ENCODE assay signal across 1 cellular context in the genomic region with DNA sequence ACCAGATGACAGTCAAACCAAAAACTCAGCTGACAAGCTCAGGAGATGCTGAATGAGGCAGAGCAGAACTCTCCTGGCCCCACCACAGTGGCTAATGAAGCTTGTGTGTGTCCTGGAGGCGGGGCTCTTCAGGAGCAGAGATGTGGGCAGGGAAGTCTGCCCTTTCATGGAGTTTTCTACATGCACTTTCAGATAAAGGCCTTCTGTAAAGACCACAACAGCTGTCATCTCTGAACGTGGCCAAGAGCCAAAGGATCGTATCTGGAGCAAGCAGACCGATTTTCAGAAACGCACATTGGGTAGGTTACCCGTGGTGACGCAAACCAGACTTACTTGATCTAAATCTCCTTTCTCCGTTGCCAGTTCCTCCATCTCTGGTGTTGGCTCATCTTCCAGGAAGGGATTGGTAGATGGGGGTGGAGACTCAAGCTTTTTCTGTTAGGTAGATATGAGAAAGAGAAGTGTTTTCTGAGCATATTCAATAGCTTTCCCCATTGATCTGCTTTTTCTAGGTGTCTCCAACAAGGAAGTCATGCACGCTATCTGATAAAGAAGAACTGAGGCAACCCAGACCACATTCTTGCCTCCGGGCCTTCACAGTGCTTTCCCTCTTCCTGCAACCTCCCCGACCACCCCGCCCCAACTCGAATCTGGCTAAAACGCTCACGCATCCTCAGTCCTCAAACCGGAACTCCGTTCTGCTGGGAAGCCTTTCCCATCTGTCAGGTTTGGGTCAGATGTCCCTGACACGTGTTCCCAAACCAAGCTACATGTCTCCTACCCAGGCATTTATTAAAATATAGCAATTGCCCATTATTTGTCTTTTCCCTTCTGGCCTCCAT.
A peak's percentile ranks its signal among the peaks of the same experiment; 100 is the strongest.
TF ChIP-seq lines count a peak whose summit lies in the region.

No MANE protein-coding gene starts in this region.

TF ChIP-seq in K562, 482 proteins besides CTCF, POLR2A, EP300 and RAD21 (continued from another document and continues in another):
- TF ChIP-seq JUND (IDR thresholded peaks at IDR 0.05; ENCODE audit: borderline replicate concordance, low read depth, low read length): peak; percentile 86
- TF ChIP-seq JUND (tag; IDR thresholded peaks at IDR 0.05; ENCODE audit: borderline replicate concordance, low read depth, low read length): peak; percentile 76; the same call in 1 of the 3 replicates
- no peak for TF ChIP-seq ZBTB8A (IDR thresholded peaks at IDR 0.05; ENCODE audit: partially characterized antibody)
- TF ChIP-seq, protein P1, sequence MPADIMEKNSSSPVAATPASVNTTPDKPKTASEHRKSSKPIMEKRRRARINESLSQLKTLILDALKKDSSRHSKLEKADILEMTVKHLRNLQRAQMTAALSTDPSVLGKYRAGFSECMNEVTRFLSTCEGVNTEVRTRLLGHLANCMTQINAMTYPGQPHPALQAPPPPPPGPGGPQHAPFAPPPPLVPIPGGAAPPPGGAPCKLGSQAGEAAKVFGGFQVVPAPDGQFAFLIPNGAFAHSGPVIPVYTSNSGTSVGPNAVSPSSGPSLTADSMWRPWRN (IDR thresholded peaks at IDR 0.05; ENCODE audit: low read depth): peak; percentile 82
- TF ChIP-seq, protein P2, sequence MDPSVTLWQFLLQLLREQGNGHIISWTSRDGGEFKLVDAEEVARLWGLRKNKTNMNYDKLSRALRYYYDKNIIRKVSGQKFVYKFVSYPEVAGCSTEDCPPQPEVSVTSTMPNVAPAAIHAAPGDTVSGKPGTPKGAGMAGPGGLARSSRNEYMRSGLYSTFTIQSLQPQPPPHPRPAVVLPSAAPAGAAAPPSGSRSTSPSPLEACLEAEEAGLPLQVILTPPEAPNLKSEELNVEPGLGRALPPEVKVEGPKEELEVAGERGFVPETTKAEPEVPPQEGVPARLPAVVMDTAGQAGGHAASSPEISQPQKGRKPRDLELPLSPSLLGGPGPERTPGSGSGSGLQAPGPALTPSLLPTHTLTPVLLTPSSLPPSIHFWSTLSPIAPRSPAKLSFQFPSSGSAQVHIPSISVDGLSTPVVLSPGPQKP (CRISPR knock-in tag; IDR thresholded peaks at IDR 0.05): no peak
- TF ChIP-seq SRSF7 (optimal IDR thresholded peaks at IDR 0.05; ENCODE audit: low read depth, low read length): no peak
- TF ChIP-seq NFE2L1 (tag; IDR thresholded peaks at IDR 0.05; ENCODE audit: borderline replicate concordance, low read depth): no peak
- TF ChIP-seq ZNF551 (CRISPR knock-in tag; IDR thresholded peaks at IDR 0.05): no peak
- TF ChIP-seq, protein P3, sequence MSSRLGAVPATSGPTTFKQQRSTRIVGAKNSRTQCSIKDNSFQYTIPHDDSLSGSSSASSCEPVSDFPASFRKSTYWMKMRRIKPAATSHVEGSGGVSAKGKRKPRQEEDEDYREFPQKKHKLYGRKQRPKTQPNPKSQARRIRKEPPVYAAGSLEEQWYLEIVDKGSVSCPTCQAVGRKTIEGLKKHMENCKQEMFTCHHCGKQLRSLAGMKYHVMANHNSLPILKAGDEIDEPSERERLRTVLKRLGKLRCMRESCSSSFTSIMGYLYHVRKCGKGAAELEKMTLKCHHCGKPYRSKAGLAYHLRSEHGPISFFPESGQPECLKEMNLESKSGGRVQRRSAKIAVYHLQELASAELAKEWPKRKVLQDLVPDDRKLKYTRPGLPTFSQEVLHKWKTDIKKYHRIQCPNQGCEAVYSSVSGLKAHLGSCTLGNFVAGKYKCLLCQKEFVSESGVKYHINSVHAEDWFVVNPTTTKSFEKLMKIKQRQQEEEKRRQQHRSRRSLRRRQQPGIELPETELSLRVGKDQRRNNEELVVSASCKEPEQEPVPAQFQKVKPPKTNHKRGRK (tag; IDR thresholded peaks at IDR 0.05): no peak
- TF ChIP-seq ETS2 (tag; IDR thresholded peaks at IDR 0.05; ENCODE audit: borderline replicate concordance, poor library complexity, severe bottlenecking): no peak
- TF ChIP-seq, protein P4, sequence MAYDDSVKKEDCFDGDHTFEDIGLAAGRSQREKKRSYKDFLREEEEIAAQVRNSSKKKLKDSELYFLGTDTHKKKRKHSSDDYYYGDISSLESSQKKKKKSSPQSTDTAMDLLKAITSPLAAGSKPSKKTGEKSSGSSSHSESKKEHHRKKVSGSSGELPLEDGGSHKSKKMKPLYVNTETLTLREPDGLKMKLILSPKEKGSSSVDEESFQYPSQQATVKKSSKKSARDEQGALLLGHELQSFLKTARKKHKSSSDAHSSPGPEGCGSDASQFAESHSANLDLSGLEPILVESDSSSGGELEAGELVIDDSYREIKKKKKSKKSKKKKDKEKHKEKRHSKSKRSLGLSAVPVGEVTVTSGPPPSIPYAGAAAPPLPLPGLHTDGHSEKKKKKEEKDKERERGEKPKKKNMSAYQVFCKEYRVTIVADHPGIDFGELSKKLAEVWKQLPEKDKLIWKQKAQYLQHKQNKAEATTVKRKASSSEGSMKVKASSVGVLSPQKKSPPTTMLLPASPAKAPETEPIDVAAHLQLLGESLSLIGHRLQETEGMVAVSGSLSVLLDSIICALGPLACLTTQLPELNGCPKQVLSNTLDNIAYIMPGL (CRISPR knock-in tag; IDR thresholded peaks at IDR 0.05): no peak
- TF ChIP-seq TBP (optimal IDR thresholded peaks at IDR 0.05; ENCODE audit: low read depth, low read length): no peak
- TF ChIP-seq NR4A1 (CRISPR knock-in tag; IDR thresholded peaks at IDR 0.05): no peak
- 0 out of 2 replicates have a peak, but pooled peaks have one; percentile 23 for TF ChIP-seq NR4A1 (tag; IDR thresholded peaks at IDR 0.05)
- TF ChIP-seq, protein P5, sequence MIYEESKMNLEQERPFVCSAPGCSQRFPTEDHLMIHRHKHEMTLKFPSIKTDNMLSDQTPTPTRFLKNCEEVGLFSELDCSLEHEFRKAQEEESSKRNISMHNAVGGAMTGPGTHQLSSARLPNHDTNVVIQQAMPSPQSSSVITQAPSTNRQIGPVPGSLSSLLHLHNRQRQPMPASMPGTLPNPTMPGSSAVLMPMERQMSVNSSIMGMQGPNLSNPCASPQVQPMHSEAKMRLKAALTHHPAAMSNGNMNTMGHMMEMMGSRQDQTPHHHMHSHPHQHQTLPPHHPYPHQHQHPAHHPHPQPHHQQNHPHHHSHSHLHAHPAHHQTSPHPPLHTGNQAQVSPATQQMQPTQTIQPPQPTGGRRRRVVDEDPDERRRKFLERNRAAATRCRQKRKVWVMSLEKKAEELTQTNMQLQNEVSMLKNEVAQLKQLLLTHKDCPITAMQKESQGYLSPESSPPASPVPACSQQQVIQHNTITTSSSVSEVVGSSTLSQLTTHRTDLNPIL (CRISPR knock-in tag; IDR thresholded peaks at IDR 0.05): no peak
- TF ChIP-seq BRF1 (IDR thresholded peaks at IDR 0.05; ENCODE audit: borderline replicate concordance, extremely low read depth, insufficient read length): no peak
- TF ChIP-seq, protein P6, sequence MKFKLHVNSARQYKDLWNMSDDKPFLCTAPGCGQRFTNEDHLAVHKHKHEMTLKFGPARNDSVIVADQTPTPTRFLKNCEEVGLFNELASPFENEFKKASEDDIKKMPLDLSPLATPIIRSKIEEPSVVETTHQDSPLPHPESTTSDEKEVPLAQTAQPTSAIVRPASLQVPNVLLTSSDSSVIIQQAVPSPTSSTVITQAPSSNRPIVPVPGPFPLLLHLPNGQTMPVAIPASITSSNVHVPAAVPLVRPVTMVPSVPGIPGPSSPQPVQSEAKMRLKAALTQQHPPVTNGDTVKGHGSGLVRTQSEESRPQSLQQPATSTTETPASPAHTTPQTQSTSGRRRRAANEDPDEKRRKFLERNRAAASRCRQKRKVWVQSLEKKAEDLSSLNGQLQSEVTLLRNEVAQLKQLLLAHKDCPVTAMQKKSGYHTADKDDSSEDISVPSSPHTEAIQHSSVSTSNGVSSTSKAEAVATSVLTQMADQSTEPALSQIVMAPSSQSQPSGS (CRISPR knock-in tag; IDR thresholded peaks at IDR 0.05): no peak
- TF ChIP-seq NRF1 (conservative IDR thresholded peaks at IDR 0.05 in 1 of 2, IDR thresholded peaks at IDR 0.05 in 1 of 2): peak; percentile 67 to 72
- TF ChIP-seq, protein P7, sequence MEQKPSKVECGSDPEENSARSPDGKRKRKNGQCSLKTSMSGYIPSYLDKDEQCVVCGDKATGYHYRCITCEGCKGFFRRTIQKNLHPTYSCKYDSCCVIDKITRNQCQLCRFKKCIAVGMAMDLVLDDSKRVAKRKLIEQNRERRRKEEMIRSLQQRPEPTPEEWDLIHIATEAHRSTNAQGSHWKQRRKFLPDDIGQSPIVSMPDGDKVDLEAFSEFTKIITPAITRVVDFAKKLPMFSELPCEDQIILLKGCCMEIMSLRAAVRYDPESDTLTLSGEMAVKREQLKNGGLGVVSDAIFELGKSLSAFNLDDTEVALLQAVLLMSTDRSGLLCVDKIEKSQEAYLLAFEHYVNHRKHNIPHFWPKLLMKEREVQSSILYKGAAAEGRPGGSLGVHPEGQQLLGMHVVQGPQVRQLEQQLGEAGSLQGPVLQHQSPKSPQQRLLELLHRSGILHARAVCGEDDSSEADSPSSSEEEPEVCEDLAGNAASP (IDR thresholded peaks at IDR 0.05): no peak
- TF ChIP-seq, protein P8, sequence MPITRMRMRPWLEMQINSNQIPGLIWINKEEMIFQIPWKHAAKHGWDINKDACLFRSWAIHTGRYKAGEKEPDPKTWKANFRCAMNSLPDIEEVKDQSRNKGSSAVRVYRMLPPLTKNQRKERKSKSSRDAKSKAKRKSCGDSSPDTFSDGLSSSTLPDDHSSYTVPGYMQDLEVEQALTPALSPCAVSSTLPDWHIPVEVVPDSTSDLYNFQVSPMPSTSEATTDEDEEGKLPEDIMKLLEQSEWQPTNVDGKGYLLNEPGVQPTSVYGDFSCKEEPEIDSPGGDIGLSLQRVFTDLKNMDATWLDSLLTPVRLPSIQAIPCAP (CRISPR knock-in tag; IDR thresholded peaks at IDR 0.05; ENCODE audit: borderline replicate concordance): no peak
- TF ChIP-seq, protein P9, sequence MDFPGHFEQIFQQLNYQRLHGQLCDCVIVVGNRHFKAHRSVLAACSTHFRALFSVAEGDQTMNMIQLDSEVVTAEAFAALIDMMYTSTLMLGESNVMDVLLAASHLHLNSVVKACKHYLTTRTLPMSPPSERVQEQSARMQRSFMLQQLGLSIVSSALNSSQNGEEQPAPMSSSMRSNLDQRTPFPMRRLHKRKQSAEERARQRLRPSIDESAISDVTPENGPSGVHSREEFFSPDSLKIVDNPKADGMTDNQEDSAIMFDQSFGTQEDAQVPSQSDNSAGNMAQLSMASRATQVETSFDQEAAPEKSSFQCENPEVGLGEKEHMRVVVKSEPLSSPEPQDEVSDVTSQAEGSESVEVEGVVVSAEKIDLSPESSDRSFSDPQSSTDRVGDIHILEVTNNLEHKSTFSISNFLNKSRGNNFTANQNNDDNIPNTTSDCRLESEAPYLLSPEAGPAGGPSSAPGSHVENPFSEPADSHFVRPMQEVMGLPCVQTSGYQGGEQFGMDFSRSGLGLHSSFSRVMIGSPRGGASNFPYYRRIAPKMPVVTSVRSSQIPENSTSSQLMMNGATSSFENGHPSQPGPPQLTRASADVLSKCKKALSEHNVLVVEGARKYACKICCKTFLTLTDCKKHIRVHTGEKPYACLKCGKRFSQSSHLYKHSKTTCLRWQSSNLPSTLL (IDR thresholded peaks at IDR 0.05): peak; percentile 88
- no peak for TF ChIP-seq ETV5 (CRISPR knock-in tag; IDR thresholded peaks at IDR 0.05; ENCODE audit: low read depth)
- TF ChIP-seq SIN3A (IDR thresholded peaks at IDR 0.05; ENCODE audit: borderline replicate concordance in 2 of 2, control insufficient read depth in 1 of 2, low read depth in 2 of 2, low read length in 2 of 2): no peak
- no peak for TF ChIP-seq HSF4 (CRISPR knock-in tag; IDR thresholded peaks at IDR 0.05; ENCODE audit: borderline replicate concordance)
- TF ChIP-seq, protein P10, sequence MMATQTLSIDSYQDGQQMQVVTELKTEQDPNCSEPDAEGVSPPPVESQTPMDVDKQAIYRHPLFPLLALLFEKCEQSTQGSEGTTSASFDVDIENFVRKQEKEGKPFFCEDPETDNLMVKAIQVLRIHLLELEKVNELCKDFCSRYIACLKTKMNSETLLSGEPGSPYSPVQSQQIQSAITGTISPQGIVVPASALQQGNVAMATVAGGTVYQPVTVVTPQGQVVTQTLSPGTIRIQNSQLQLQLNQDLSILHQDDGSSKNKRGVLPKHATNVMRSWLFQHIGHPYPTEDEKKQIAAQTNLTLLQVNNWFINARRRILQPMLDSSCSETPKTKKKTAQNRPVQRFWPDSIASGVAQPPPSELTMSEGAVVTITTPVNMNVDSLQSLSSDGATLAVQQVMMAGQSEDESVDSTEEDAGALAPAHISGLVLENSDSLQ (IDR thresholded peaks at IDR 0.05): peak; percentile 66; the same call in 1 of the 2 replicates
- TF ChIP-seq STAG1 (CRISPR knock-in tag; IDR thresholded peaks at IDR 0.05; ENCODE audit: borderline replicate concordance): no peak
- TF ChIP-seq, protein P11, sequence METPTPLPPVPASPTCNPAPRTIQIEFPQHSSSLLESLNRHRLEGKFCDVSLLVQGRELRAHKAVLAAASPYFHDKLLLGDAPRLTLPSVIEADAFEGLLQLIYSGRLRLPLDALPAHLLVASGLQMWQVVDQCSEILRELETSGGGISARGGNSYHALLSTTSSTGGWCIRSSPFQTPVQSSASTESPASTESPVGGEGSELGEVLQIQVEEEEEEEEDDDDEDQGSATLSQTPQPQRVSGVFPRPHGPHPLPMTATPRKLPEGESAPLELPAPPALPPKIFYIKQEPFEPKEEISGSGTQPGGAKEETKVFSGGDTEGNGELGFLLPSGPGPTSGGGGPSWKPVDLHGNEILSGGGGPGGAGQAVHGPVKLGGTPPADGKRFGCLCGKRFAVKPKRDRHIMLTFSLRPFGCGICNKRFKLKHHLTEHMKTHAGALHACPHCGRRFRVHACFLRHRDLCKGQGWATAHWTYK (CRISPR knock-in tag; IDR thresholded peaks at IDR 0.05): no peak
- no peak for TF ChIP-seq MAFF (IDR thresholded peaks at IDR 0.05; ENCODE audit: low read length)
- TF ChIP-seq, protein P12, sequence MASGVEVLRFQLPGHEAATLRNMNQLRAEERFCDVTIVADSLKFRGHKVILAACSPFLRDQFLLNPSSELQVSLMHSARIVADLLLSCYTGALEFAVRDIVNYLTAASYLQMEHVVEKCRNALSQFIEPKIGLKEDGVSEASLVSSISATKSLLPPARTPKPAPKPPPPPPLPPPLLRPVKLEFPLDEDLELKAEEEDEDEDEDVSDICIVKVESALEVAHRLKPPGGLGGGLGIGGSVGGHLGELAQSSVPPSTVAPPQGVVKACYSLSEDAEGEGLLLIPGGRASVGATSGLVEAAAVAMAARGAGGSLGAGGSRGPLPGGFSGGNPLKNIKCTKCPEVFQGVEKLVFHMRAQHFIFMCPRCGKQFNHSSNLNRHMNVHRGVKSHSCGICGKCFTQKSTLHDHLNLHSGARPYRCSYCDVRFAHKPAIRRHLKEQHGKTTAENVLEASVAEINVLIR (CRISPR knock-in tag; IDR thresholded peaks at IDR 0.05): peak; percentile 72
- peak; percentile 55 for TF ChIP-seq NEUROD1 (IDR thresholded peaks at IDR 0.05; ENCODE audit: borderline replicate concordance, low read depth, low read length, partially characterized antibody)
- TF ChIP-seq RFX5 (IDR thresholded peaks at IDR 0.05; ENCODE audit: low read depth, low read length): no peak
- TF ChIP-seq MBD2 (IDR thresholded peaks at IDR 0.05; ENCODE audit: borderline replicate concordance, low read depth): peak; percentile 80
- TF ChIP-seq, protein P13, sequence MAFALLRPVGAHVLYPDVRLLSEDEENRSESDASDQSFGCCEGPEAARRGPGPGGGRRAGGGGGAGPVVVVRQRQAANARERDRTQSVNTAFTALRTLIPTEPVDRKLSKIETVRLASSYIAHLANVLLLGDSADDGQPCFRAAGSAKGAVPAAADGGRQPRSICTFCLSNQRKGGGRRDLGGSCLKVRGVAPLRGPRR (CRISPR knock-in tag; IDR thresholded peaks at IDR 0.05): no peak
- TF ChIP-seq, protein P14, sequence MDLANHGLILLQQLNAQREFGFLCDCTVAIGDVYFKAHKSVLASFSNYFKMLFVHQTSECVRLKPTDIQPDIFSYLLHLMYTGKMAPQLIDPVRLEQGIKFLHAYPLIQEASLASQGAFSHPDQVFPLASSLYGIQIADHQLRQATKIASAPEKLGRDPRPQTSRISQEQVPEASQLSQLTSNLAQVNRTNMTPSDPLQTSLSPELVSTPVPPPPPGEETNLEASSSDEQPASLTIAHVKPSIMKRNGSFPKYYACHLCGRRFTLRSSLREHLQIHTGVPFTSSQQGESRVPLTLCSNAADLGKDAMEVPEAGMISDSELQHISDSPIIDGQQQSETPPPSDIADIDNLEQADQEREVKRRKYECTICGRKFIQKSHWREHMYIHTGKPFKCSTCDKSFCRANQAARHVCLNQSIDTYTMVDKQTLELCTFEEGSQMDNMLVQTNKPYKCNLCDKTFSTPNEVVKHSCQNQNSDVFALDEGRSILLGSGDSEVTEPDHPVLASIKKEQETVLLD (IDR thresholded peaks at IDR 0.05): no peak
- TF ChIP-seq ZBED1 (IDR thresholded peaks at IDR 0.05): 0 out of 2 replicates have a peak, but pooled peaks have one; percentile 61
